8 cellular contexts compared by ENCODE assay signal in the genomic region with DNA sequence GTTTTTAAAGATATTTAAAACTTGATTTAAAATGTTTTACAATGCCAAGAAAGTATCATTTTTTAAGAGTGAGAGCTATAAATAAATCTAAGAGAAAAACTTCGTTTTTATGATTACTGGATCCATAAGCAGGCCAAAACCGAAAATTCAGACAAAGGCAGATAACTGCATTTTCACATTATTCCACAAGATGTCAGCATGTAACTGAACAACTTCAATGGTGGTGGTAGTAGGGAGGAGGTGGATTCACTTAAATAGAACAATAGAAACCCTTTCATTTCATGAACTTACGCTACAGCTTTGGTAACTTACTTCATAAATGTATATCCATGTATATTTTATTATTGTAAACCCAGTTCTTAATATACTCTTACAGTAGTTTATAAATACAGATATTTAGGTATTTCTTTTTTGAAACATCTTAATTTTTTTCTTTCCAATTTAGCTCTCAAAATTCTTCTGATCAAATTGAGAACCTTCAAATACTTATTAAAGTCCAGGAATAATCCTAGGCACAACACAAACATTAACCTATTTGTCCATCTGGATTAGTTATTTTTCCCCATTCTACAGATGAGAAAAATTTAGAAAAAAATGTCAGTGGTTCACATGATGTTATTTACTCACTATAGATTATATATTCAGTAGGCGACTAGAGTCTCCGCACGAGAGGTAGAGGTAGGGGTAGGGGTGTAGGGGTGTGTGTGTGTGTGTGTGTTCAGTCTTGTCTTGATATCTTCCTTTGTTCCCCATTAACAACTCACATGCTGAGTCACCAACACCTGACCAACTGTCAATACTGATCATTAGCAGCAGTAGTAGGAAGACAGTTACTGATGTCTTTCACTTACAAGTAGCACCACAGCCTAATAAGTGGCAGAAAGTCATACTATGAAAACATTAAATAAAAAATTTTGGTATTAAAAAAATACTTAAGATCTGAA.
DNase-seq lines count a peak whose midpoint lies in the region; ATAC-seq, FAIRE-seq and TF ChIP-seq lines count a peak whose summit lies in the region.

No MANE protein-coding gene starts in this region.

- peak; percentile 82 for DNase-seq in ELR (ENCODE audit: low read depth)
- DNase-seq in HTR-8/SVneo (ENCODE audit: insufficient read length, low spot score): peak; percentile 68
- DNase-seq in NOMO-1 treated with dmso at 0.1 percent for 144 hours (lab: John Stamatoyannopoulos, UW; ENCODE audit: unreplicated experiment): peak; percentile 24
- peak; percentile 53 for DNase-seq in mammary epithelial cell
- no peak for DNase-seq in kidney
- DNase-seq in suprapubic skin (ENCODE audit: low spot score in 2 of 2): no peak
- DNase-seq in stimulated activated naive CD4-positive, alpha-beta T cell treated with Interleukin-2 at 50 U/mL for 16 hours (lab: John Stamatoyannopoulos, UW): no peak

- in situ Hi-C loops in mammary epithelial cell (cut with MboI; ENCODE audit: low sequenced_read_pairs in 2 of 2): loop anchor here (10.0 kb wide), 3 partner anchors 126 to 426 kb away; no protein-coding TSS in a partner anchor

- H3K4me1 ChIP-seq in mammary epithelial cell (ENCODE audit: insufficient read depth, low read length) (peaks cover 6% of the 10 kb centered on the region), kidney (ENCODE audit: control insufficient read depth in 1 of 2, insufficient read depth in 1 of 2, low read depth in 1 of 2, low read length in 2 of 2) (peaks cover 3 to 14% of the 10 kb centered on the region in 2 donors), suprapubic skin (peaks cover 4% of the 10 kb centered on the region)

- H3K27ac ChIP-seq in mammary epithelial cell (ENCODE audit: insufficient read depth, low read depth, low read length) (no peak overlapping the region), kidney (ENCODE audit: low read depth in 2 of 2, low read length in 2 of 2) (no peak overlapping the region), suprapubic skin (no peak overlapping the region)

- H3K36me3 ChIP-seq in mammary epithelial cell (ENCODE audit: insufficient read depth, low read length) (peaks cover 12% of the 10 kb centered on the region), kidney (ENCODE audit: control insufficient read depth in 1 of 2, insufficient read depth in 2 of 2, low read length in 2 of 2) (no peaks in the 10 kb centered on the region), suprapubic skin (no peaks in the 10 kb centered on the region)

- CTCF ChIA-PET in mammary epithelial cell (lab: Charles Lee; ENCODE audit: low non-redundant PET): interaction anchor here (0.6 to 1.1 kb wide), 4 partner anchors 38 to 340 kb away, joined by 3 to 7 read pairs (median 4); no protein-coding TSS in a partner anchor

- intact Hi-C loops in mammary epithelial cell (cut with micrococcal nuclease): loop anchor here (1.0 kb wide), 7 partner anchors 69 to 423 kb away; no protein-coding TSS in a partner anchor
- intact Hi-C loops in kidney (cut with DNase I): loop anchor here (10.0 kb wide), 1 partner anchor 126 kb away; no protein-coding TSS in a partner anchor

- no peak overlapping the region for H2AFZ ChIP-seq in mammary epithelial cell (ENCODE audit: low read depth, low read length)

- WGBS in mammary epithelial cell (ENCODE audit: low coverage, missing lambda C conversion rate): 55% methylated on average over 6 of the region's 6 CpGs
- 44% methylated on average over 6 of the region's 6 CpGs for WGBS in suprapubic skin

- no peak for TF ChIP-seq POLR2A in suprapubic skin (IDR thresholded peaks at IDR 0.05)

- FAIRE-seq in HTR-8/SVneo (lab: Jason Lieb, UNC): no peak
- FAIRE-seq in kidney (lab: Jason Lieb, UNC): peak; percentile 98

- dilution Hi-C loops in mammary epithelial cell (cut with HindIII; ENCODE audit: low sequenced_read_pairs): loop anchor here (10.0 kb wide), 1 partner anchor 146 kb away; no protein-coding TSS in a partner anchor

- ATAC-seq in GM21526 (IDR thresholded peaks at IDR 0.05; ENCODE audit: low FRiP score, unreplicated experiment): peak; percentile 59

- H3K9ac ChIP-seq in mammary epithelial cell (ENCODE audit: insufficient read depth, low read length): no peak overlapping the region
- H3K9ac ChIP-seq in kidney (ENCODE audit: low read length in 2 of 2): no peak overlapping the region

- H4K20me1 ChIP-seq in mammary epithelial cell (ENCODE audit: insufficient read depth, low read length): no peaks in the 10 kb centered on the region

- H3K4me3 ChIP-seq in mammary epithelial cell (replicated peaks in 1 of 3; ENCODE audit: insufficient read depth in 1 of 3, low read depth in 2 of 3, low read length in 3 of 3) (no peak overlapping the region), kidney (ENCODE audit: low read length in 2 of 2) (no peak overlapping the region), suprapubic skin (no peak overlapping the region)

- H3K9me3 ChIP-seq in mammary epithelial cell (replicated peaks; ENCODE audit: insufficient read depth, low read length): no peaks in the 10 kb centered on the region
- H3K9me3 ChIP-seq in kidney (ENCODE audit: control insufficient read depth in 1 of 2, low read length in 2 of 2): no peaks in the 10 kb centered on the region
- no peaks in the 10 kb centered on the region for H3K9me3 ChIP-seq in suprapubic skin

- TF ChIP-seq EP300 in suprapubic skin (IDR thresholded peaks at IDR 0.05): no peak

- H3K27me3 ChIP-seq in mammary epithelial cell (ENCODE audit: insufficient read depth, low read length) (no peaks in the 10 kb centered on the region), suprapubic skin (no peaks in the 10 kb centered on the region)

- BruUV-seq in mammary epithelial cell (replicated peaks; lab: Mats Ljungman, UMichigan): no TSS peak

- H3K79me2 ChIP-seq in mammary epithelial cell (ENCODE audit: insufficient read depth, low read length): no peaks in the 10 kb centered on the region

- TF ChIP-seq CTCF in mammary epithelial cell (conservative IDR thresholded peaks at IDR 0.05 in 1 of 2, IDR thresholded peaks at IDR 0.05 in 1 of 2; ENCODE audit: extremely low read depth in 1 of 2, insufficient read depth in 1 of 2, low read depth in 1 of 2, low read length in 2 of 2) (peak; percentile 73 to 90), kidney (IDR thresholded peaks at IDR 0.05; ENCODE audit: borderline replicate concordance, extremely low read depth, insufficient read depth) (peak; percentile 81), suprapubic skin (IDR thresholded peaks at IDR 0.05) (peak; percentile 66 to 80)

- H3K4me2 ChIP-seq in mammary epithelial cell (ENCODE audit: insufficient read depth, low read depth, low read length): peak overlapping the region; percentile 45

Comparison
In these comparisons a context has a peak if more than half of its experiments do, and no peak if none do; other contexts are left out.
1. DNase-seq: peak in ELR (single experiment), HTR-8/SVneo (single experiment), NOMO-1 treated with dmso at 0.1 percent for 144 hours (single experiment) and mammary epithelial cell (single experiment); none in kidney (single experiment), suprapubic skin (0 of 2) and stimulated activated naive CD4-positive, alpha-beta T cell treated with Interleukin-2 at 50 U/mL for 16 hours (single experiment).
2. Peak in every context shown above with its lines, with median percentiles within 50 percentile points of each other: CTCF ChIP-seq.